In genomic region chr1:77671836-77672235, GRCh38 we compare ENCODE assay signal across 8 cellular contexts. TPM values are rescaled to one million over a fixed set of nuclear protein-coding genes. Genes with fewer than 3 reads are reported as not detected.
DNase-seq lines count a peak whose midpoint lies in the region; ATAC-seq lines count a peak whose summit lies in the region.

No MANE protein-coding gene starts in this region.

- H3K4me3 Mint-ChIP-seq in activated T-helper 17 cell treated with anti-CD3 and anti-CD28 coated beads, Interleukin-2, amount 50 U/mL, for 72 hours, result peak overlapping the region; percentile 34

- no peak overlapping the region for H3K27ac ChIP-seq in aorta (ENCODE audit: low read depth in 1 of 2, low read length in 2 of 2)

- no peaks in the 10 kb centered on the region for H3K36me3 ChIP-seq in aorta (ENCODE audit: control insufficient read depth in 1 of 2, insufficient read depth in 2 of 2, low read length in 1 of 2)

- no peaks in the 10 kb centered on the region for H3K27me3 ChIP-seq in aorta (ENCODE audit: control insufficient read depth in 1 of 2, insufficient read depth in 2 of 2, low read length in 1 of 2)

- intact Hi-C loops in aorta (cut with DNase I), result no loop called here

- H3K4me3 ChIP-seq in aorta (ENCODE audit: low read length in 2 of 2), result no peak overlapping the region

- DNase-seq in EL (peak; percentile 77), medulla oblongata (ENCODE audit: extremely low spot score) (peak; percentile 58), aorta (no peak)
- no peak for DNase-seq in activated CD4-positive, CD25-positive, alpha-beta regulatory T cell (lab: John Stamatoyannopoulos, UW)

- H3K4me1 ChIP-seq in aorta (ENCODE audit: control insufficient read depth in 1 of 2, insufficient read depth in 2 of 2, low read length in 2 of 2), result peaks cover 0 to 4% of the 10 kb centered on the region in 2 donors

- H3K9me3 ChIP-seq in aorta (ENCODE audit: control insufficient read depth, low read length), result no peaks in the 10 kb centered on the region

- H3K9me3 Mint-ChIP-seq in activated T-helper 17 cell treated with anti-CD3 and anti-CD28 coated beads, Interleukin-2, amount 50 U/mL, for 72 hours, result no peaks in the 10 kb centered on the region

- H3K4me1 Mint-ChIP-seq in activated T-helper 17 cell treated with anti-CD3 and anti-CD28 coated beads, Interleukin-2, amount 50 U/mL, for 72 hours, result peaks cover 39% of the 10 kb centered on the region

- H3K27ac Mint-ChIP-seq in activated T-helper 17 cell treated with anti-CD3 and anti-CD28 coated beads, Interleukin-2, amount 50 U/mL, for 72 hours, result peak overlapping the region; percentile 15

- peaks cover 23% of the 10 kb centered on the region for H3K36me3 Mint-ChIP-seq in activated T-helper 17 cell treated with anti-CD3 and anti-CD28 coated beads, Interleukin-2, amount 50 U/mL, for 72 hours (ENCODE audit: low read depth)

- ATAC-seq in HG02588 (IDR thresholded peaks at IDR 0.05; ENCODE audit: unreplicated experiment) (peak; percentile 20), aorta (ENCODE audit: low FRiP score) (no peak), GM19455 (IDR thresholded peaks at IDR 0.05; ENCODE audit: unreplicated experiment) (no peak), HG03097 (IDR thresholded peaks at IDR 0.05; ENCODE audit: low FRiP score, unreplicated experiment) (no peak)
- ATAC-seq in activated T-helper 17 cell treated with anti-CD3 and anti-CD28 coated beads, Interleukin-2, amount 50 U/mL, for 72 hours (replicated peaks), result no peak

- no peaks in the 10 kb centered on the region for H3K27me3 Mint-ChIP-seq in activated T-helper 17 cell treated with anti-CD3 and anti-CD28 coated beads, Interleukin-2, amount 50 U/mL, for 72 hours

- WGBS in aorta, 2 donors, result 87 to 91% methylated on average over 5 of the region's 5 CpGs

RNA-seq across cellular contexts. Expression of gene ZZZ3, which starts 10.6 kb away (rescaled TPM):
- total RNA-seq in activated T-helper 17 cell treated with anti-CD3 and anti-CD28 coated beads, Interleukin-2, amount 50 U/mL, for 72 hours, result 10 to 100 TPM; 44.4 to 47.8 TPM
- total RNA-seq in aorta, result 10 to 100 TPM; 40.7 to 56.6 TPM
- 10 to 100 TPM; 14.6 to 19.8 TPM for polyA plus RNA-seq in aorta

Comparison
In these comparisons a context has a peak if more than half of its experiments do, and no peak if none do; other contexts are left out.
1. DNase-seq: peak in EL (single experiment) and medulla oblongata (single experiment); none in aorta (0 of 2) and activated CD4-positive, CD25-positive, alpha-beta regulatory T cell (0 of 4).